18 cellular contexts compared by ENCODE assay signal in genomic region chr1:234164098-234164709, GRCh38.
DNase-seq lines count a peak whose midpoint lies in the region; TF ChIP-seq lines count a peak whose summit lies in the region.
"Had no signal": no experiment of that assay in that cellular context is flagged by ENCODE, and none has a peak within 500 bp of the region (broad histone marks: within the 10 kb centered on the region; RNA-seq: fewer than 3 reads in every experiment).

No MANE protein-coding gene starts in this region.

- H3K79me2 ChIP-seq in OCI-LY3 (ENCODE audit: low read length): no peaks in the 10 kb centered on the region
- H3K79me2 ChIP-seq in MM.1S (ENCODE audit: low read length): no peaks in the 10 kb centered on the region

- no peak for TF ChIP-seq EP300 in tibial nerve (IDR thresholded peaks at IDR 0.05)

- no peaks in the 10 kb centered on the region for H3K9me2 ChIP-seq in MM.1S (replicated peaks; ENCODE audit: insufficient read depth, low read length)
- H3K9me2 ChIP-seq: SK-N-SH had no signal

- H3K4me3 ChIP-seq in OCI-LY3 (ENCODE audit: low read length): peak overlapping the region; percentile 21
- no peak overlapping the region for H3K4me3 ChIP-seq in tibial nerve
- H3K4me3 ChIP-seq in MM.1S (ENCODE audit: low read length): no peak overlapping the region

- H3F3A ChIP-seq in MM.1S (ENCODE audit: insufficient read depth, low read length): no peaks in the 10 kb centered on the region

- TF ChIP-seq POLR2A in tibial nerve (IDR thresholded peaks at IDR 0.05): no peak

- H3K27ac ChIP-seq in OCI-LY3 (ENCODE audit: low read length): no peak overlapping the region
- no peak overlapping the region for H3K27ac ChIP-seq in tibial nerve
- H3K27ac ChIP-seq in MM.1S (ENCODE audit: low read length): no peak overlapping the region

- POLR2A ChIA-PET in HEK293T (lab: Yijun Ruan, JAX): no interaction called here

- 54 to 69% methylated on average over 5 of the region's 5 CpGs for WGBS in tibial nerve, 2 donors

- H3K4me1 ChIP-seq in OCI-LY3 (ENCODE audit: low read length) (peaks cover 35% of the 10 kb centered on the region), tibial nerve (no peaks in the 10 kb centered on the region), MM.1S (ENCODE audit: low read length) (no peaks in the 10 kb centered on the region)

- H3K9ac ChIP-seq in OCI-LY3 (ENCODE audit: low read length) (no peak overlapping the region), MM.1S (ENCODE audit: low read length) (no peak overlapping the region)
- H3K9ac ChIP-seq: SK-N-SH had no signal

- H3K36me3 ChIP-seq in OCI-LY3 (replicated peaks; ENCODE audit: low read depth, low read length) (no peaks in the 10 kb centered on the region), tibial nerve (no peaks in the 10 kb centered on the region), MM.1S (replicated peaks; ENCODE audit: insufficient read depth, low read length) (no peaks in the 10 kb centered on the region)

- H3K27me3 ChIP-seq in OCI-LY3 (ENCODE audit: low read depth, low read length) (0 out of 2 replicates have a peak, but pooled peaks cover 4% of the 10 kb centered on the region), tibial nerve (no peaks in the 10 kb centered on the region), MM.1S (replicated peaks; ENCODE audit: insufficient read depth, low read length) (no peaks in the 10 kb centered on the region)

- CTCF ChIA-PET in HEK293T (lab: Yijun Ruan, JAX): no interaction called here

- H3K9me3 ChIP-seq in OCI-LY3 (ENCODE audit: insufficient read depth, low read length): no peaks in the 10 kb centered on the region
- no peaks in the 10 kb centered on the region for H3K9me3 ChIP-seq in tibial nerve
- H3K9me3 ChIP-seq in MM.1S (replicated peaks; ENCODE audit: insufficient read depth, low read length): no peaks in the 10 kb centered on the region
- H3K9me3 ChIP-seq: SK-N-SH had no signal

- H2AFZ ChIP-seq in OCI-LY3 (ENCODE audit: low read depth, low read length) (no peak overlapping the region), MM.1S (ENCODE audit: low read length) (no peak overlapping the region)

- peak overlapping the region; percentile 48 for H3K4me2 ChIP-seq in OCI-LY3 (ENCODE audit: low read length)
- H3K4me2 ChIP-seq in MM.1S (ENCODE audit: low read depth, low read length): no peak overlapping the region
- H3K4me2 ChIP-seq: SK-N-SH had no signal

- DNase-seq in ELF-1 (ENCODE audit: low read depth, low spot score) (peak; percentile 16), HEK293T (ENCODE audit: extremely low spot score) (no peak), left kidney (ENCODE audit: low read depth, low spot score) (peak; percentile 12), tibial nerve (ENCODE audit: low spot score in 2 of 2) (no peak), NCI-H1417 treated with DMSO at 0.1 percent for 48 hours (lab: John Stamatoyannopoulos, UW) (no peak), MM.1S (no peak)
- DNase-seq: AML-193, DMS 273 treated with DMSO at 0.1 percent for 48 hours, GDM1, HCEC 1CT, KBM-7, NCI-H1436, NCI-H2029, NCI-H2171, OCI-M1, SHP77, SK-N-SH had no signal

- TF ChIP-seq CTCF in OCI-LY3 (IDR thresholded peaks at IDR 0.05; ENCODE audit: low read depth, low read length): no peak
- TF ChIP-seq CTCF in tibial nerve (IDR thresholded peaks at IDR 0.05): no peak
- no peak for TF ChIP-seq CTCF in MM.1S (IDR thresholded peaks at IDR 0.05; ENCODE audit: low read length)

- H4K20me1 ChIP-seq in OCI-LY3 (ENCODE audit: insufficient read depth, low read length): no peaks in the 10 kb centered on the region
- H4K20me1 ChIP-seq in MM.1S (ENCODE audit: insufficient read depth, low read length): no peaks in the 10 kb centered on the region

TF ChIP-seq in HEK293T, 16 proteins besides CTCF, POLR2A, EP300 and RAD21:
- TF ChIP-seq, protein P1, sequence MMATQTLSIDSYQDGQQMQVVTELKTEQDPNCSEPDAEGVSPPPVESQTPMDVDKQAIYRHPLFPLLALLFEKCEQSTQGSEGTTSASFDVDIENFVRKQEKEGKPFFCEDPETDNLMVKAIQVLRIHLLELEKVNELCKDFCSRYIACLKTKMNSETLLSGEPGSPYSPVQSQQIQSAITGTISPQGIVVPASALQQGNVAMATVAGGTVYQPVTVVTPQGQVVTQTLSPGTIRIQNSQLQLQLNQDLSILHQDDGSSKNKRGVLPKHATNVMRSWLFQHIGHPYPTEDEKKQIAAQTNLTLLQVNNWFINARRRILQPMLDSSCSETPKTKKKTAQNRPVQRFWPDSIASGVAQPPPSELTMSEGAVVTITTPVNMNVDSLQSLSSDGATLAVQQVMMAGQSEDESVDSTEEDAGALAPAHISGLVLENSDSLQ (IDR thresholded peaks at IDR 0.05): no peak
- TF ChIP-seq ZNF384 (IDR thresholded peaks at IDR 0.05) (no peak), L3MBTL2 (conservative IDR thresholded peaks at IDR 0.05) (peak; percentile 46; the same call in 1 of the 2 replicates), ARNT (IDR thresholded peaks at IDR 0.05) (no peak), LEF1 (IDR thresholded peaks at IDR 0.05; ENCODE audit: borderline replicate concordance) (no peak), FOXA1 (IDR thresholded peaks at IDR 0.05) (no peak), SUZ12 (IDR thresholded peaks at IDR 0.05) (no peak), NFRKB (IDR thresholded peaks at IDR 0.05) (no peak), HDGF (IDR thresholded peaks at IDR 0.05; ENCODE audit: borderline replicate concordance) (no peak)

Comparison
In these comparisons a context has a peak if more than half of its experiments do, and no peak if none do; other contexts are left out.
1. DNase-seq: peak in ELF-1 (single experiment) and left kidney (single experiment); none in HEK293T (single experiment), tibial nerve (0 of 2), NCI-H1417 treated with DMSO at 0.1 percent for 48 hours (single experiment) and MM.1S (single experiment).